In the genomic region with DNA sequence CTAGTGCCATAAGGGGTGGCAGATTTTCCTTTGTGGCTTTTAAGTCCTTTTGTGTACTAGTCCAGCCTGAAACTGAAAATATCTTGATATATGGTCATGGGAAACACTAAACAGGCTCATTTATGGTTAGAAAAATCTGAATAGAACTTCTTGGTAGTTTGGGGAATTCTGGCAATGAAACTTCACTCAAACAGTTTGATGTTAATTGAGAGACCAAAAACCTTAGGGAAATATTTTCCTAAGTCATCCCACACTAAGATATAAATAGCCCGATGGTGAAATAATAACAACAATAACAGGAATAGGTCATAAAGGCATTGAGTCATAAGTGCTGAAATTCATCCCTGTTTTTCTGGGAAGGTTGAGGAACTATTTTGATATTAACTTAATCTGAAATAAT, we compare ENCODE assay signal across 12 cellular contexts.
DNase-seq lines count a peak whose midpoint lies in the region; ATAC-seq, FAIRE-seq and TF ChIP-seq lines count a peak whose summit lies in the region.
"Had no signal": no experiment of that assay in that cellular context is flagged by ENCODE, and none has a peak within 500 bp of the region (broad histone marks: within the 10 kb centered on the region; RNA-seq: fewer than 3 reads in every experiment).

No MANE protein-coding gene starts in this region.

- H2BK5ac ChIP-seq in mesenchymal stem cell (ENCODE audit: low read depth, low read length, poor library complexity, severe bottlenecking), result no peak overlapping the region

- H3K18ac ChIP-seq in mesenchymal stem cell (ENCODE audit: low read depth in 1 of 2, low read length in 2 of 2), result no peak overlapping the region

- FAIRE-seq in endothelial cell of umbilical vein (lab: Jason Lieb, UNC), result peak; percentile 54

- H3K27me3 ChIP-seq in endothelial cell of umbilical vein (ENCODE audit: control insufficient read depth in 2 of 2, insufficient read depth in 2 of 2, low read length in 2 of 2) (no peaks in the 10 kb centered on the region), mesenchymal stem cell (ENCODE audit: control insufficient read depth in 1 of 2, insufficient read depth in 1 of 2, low read length in 2 of 2) (no peaks in the 10 kb centered on the region), upper lobe of left lung (no peaks in the 10 kb centered on the region)

- H3K36me3 ChIP-seq in endothelial cell of umbilical vein (ENCODE audit: control insufficient read depth in 2 of 2, extremely low read depth in 1 of 2, insufficient read depth in 2 of 2, low read length in 2 of 2) (no peaks in the 10 kb centered on the region), mesenchymal stem cell (ENCODE audit: control insufficient read depth in 1 of 2, insufficient read depth in 2 of 2, low read depth in 1 of 2, low read length in 2 of 2) (no peaks in the 10 kb centered on the region), upper lobe of left lung (no peaks in the 10 kb centered on the region)

- H3K27ac ChIP-seq in endothelial cell of umbilical vein (ENCODE audit: insufficient read depth, low read depth, low read length) (peak overlapping the region; percentile 88), mesenchymal stem cell (ENCODE audit: low read length, poor library complexity, severe bottlenecking) (no peak overlapping the region), upper lobe of left lung (peak overlapping the region; percentile 14 to 70 (median 38))

- no peak overlapping the region for H4K8ac ChIP-seq in mesenchymal stem cell (ENCODE audit: low read length)

- peak overlapping the region; percentile 84 for H3K4me2 ChIP-seq in endothelial cell of umbilical vein (ENCODE audit: insufficient read depth, low read length)
- no peak overlapping the region for H3K4me2 ChIP-seq in mesenchymal stem cell (ENCODE audit: low read length, poor library complexity, severe bottlenecking)

- TF ChIP-seq POLR2A in endothelial cell of umbilical vein (IDR thresholded peaks at IDR 0.05; ENCODE audit: low read depth, low read length), result no peak
- no peak for TF ChIP-seq POLR2A in upper lobe of left lung (IDR thresholded peaks at IDR 0.05)

- H3K4me1 ChIP-seq in endothelial cell of umbilical vein (ENCODE audit: control insufficient read depth, extremely low read depth, insufficient read depth, low read length), result peaks cover 13% of the 10 kb centered on the region
- no peaks in the 10 kb centered on the region for H3K4me1 ChIP-seq in mesenchymal stem cell (ENCODE audit: control insufficient read depth, insufficient read depth, low read depth, low read length)
- H3K4me1 ChIP-seq in upper lobe of left lung, result no peaks in the 10 kb centered on the region

- no peak overlapping the region for H2BK120ac ChIP-seq in mesenchymal stem cell (ENCODE audit: low read depth, low read length)

- dilution Hi-C loops in endothelial cell of umbilical vein (cut with MboI; ENCODE audit: extremely low pct_ligation_motif_present, low sequenced_read_pairs), result no loop called here

- TF ChIP-seq EP300 in upper lobe of left lung (IDR thresholded peaks at IDR 0.05), result no peak

- peak overlapping the region; percentile 75 for H3K9ac ChIP-seq in endothelial cell of umbilical vein (replicated peaks; ENCODE audit: extremely low read depth, insufficient read depth, low read length)
- peak overlapping the region; percentile 91 for H3K9ac ChIP-seq in mesenchymal stem cell (ENCODE audit: low read length)

- H3K4ac ChIP-seq in mesenchymal stem cell (ENCODE audit: low read depth in 1 of 2, low read length in 2 of 2), result no peak overlapping the region

- H3K14ac ChIP-seq in mesenchymal stem cell (ENCODE audit: low read length in 2 of 2), result no peak overlapping the region

- H3K4me3 ChIP-seq in endothelial cell of umbilical vein (replicated peaks in 1 of 3; ENCODE audit: insufficient read depth in 1 of 3, low read depth in 1 of 3, low read length in 3 of 3), result no peak overlapping the region
- peak overlapping the region in 1 of 2 experiments; percentile 17 for H3K4me3 ChIP-seq in mesenchymal stem cell (ENCODE audit: insufficient read depth in 1 of 2, low read depth in 1 of 2, low read length in 2 of 2)
- H3K4me3 ChIP-seq in upper lobe of left lung, result no peak overlapping the region

- no peaks in the 10 kb centered on the region for H3K9me3 ChIP-seq in endothelial cell of umbilical vein (replicated peaks; ENCODE audit: control insufficient read depth, insufficient read depth, low read length)
- peaks cover 17% of the 10 kb centered on the region for H3K9me3 ChIP-seq in mesenchymal stem cell (ENCODE audit: control insufficient read depth, low read length)
- peaks cover 0 to 7% (median 0%) of the 10 kb centered on the region in 4 donors for H3K9me3 ChIP-seq in upper lobe of left lung

- DNase-seq in M059J (ENCODE audit: low read depth) (peak; percentile 66), endothelial cell of umbilical vein (ENCODE audit: low read depth, low spot score) (peak; percentile 83), mesenchymal stem cell (peak; percentile 87), upper lobe of left lung (no peak), NCI-H510A (lab: John Stamatoyannopoulos, UW) (no peak), NCI-H748 treated with DMSO at 0.1 percent for 48 hours (lab: John Stamatoyannopoulos, UW) (no peak)
- DNase-seq: activated CD4-positive, alpha-beta T cell treated with anti-CD3 and anti-CD28 coated beads for 4 hours; activated effector memory CD4-positive, alpha-beta T cell treated with Interleukin-2 at 50 U/mL for 16 hours; DMS153; NCI-H69 had no signal

- no peaks in the 10 kb centered on the region for H3K79me1 ChIP-seq in mesenchymal stem cell (replicated peaks; ENCODE audit: low read length, poor library complexity, severe bottlenecking)

- CTCF ChIA-PET in endothelial cell of umbilical vein (lab: Charles Lee), result no interaction called here

- no peak overlapping the region for H2BK12ac ChIP-seq in mesenchymal stem cell (ENCODE audit: low read length in 2 of 2)

- no peak for TF ChIP-seq CTCF in endothelial cell of umbilical vein (IDR thresholded peaks at IDR 0.05; ENCODE audit: extremely low read depth in 1 of 2, insufficient read depth in 1 of 2, low read depth in 1 of 2, low read length in 2 of 2)
- TF ChIP-seq CTCF in upper lobe of left lung (IDR thresholded peaks at IDR 0.05), result no peak

- ATAC-seq in upper lobe of left lung (ENCODE audit: low FRiP score in 2 of 2) (peak in 1 of 2 donors; percentile 65), HG02642 (IDR thresholded peaks at IDR 0.05; ENCODE audit: poor library complexity, unreplicated experiment) (no peak), HG03045 (IDR thresholded peaks at IDR 0.05; ENCODE audit: unreplicated experiment) (no peak)

- intact Hi-C loops in endothelial cell of umbilical vein (cut with micrococcal nuclease), result loop anchor here (1.0 to 5.0 kb wide), 2 partner anchors 79 to 314 kb away; a partner anchor contains a TSS

- no peaks in the 10 kb centered on the region for H3K79me2 ChIP-seq in endothelial cell of umbilical vein (ENCODE audit: control insufficient read depth, insufficient read depth, low read length)

- no peak overlapping the region for H3K23ac ChIP-seq in mesenchymal stem cell (ENCODE audit: low read length in 2 of 2)

- H2AFZ ChIP-seq in endothelial cell of umbilical vein (ENCODE audit: low read depth, low read length) (peak overlapping the region; percentile 50), mesenchymal stem cell (ENCODE audit: low read depth, low read length) (no peak overlapping the region)

- H4K20me1 ChIP-seq in endothelial cell of umbilical vein (replicated peaks; ENCODE audit: control insufficient read depth, extremely low read depth, insufficient read depth, low read length), result no peaks in the 10 kb centered on the region

- WGBS in mesenchymal stem cell, result no CpG with 5 or more reads among the region's 1 CpG
- WGBS in upper lobe of left lung, 2 donors, result 50 to 60% methylated on average over 1 of the region's 1 CpG

- BruUV-seq in endothelial cell of umbilical vein (replicated peaks; lab: Mats Ljungman, UMichigan), result no TSS peak

- no peaks in the 10 kb centered on the region for H3K9me1 ChIP-seq in endothelial cell of umbilical vein (replicated peaks; ENCODE audit: control insufficient read depth, extremely low read depth, insufficient read depth, low read length)

- H2AK5ac ChIP-seq in mesenchymal stem cell (ENCODE audit: low read length, severe bottlenecking), result no peak overlapping the region

- H4K91ac ChIP-seq in mesenchymal stem cell (ENCODE audit: low read length), result no peak overlapping the region

- no peak overlapping the region for H2BK15ac ChIP-seq in mesenchymal stem cell (ENCODE audit: low read depth, poor library complexity, severe bottlenecking)

- POLR2A ChIA-PET in endothelial cell of umbilical vein (lab: Charles Lee), result no interaction called here

TF ChIP-seq in endothelial cell of umbilical vein, 7 proteins besides CTCF, POLR2A, EP300 and RAD21:
- TF ChIP-seq MYC (IDR thresholded peaks at IDR 0.05; ENCODE audit: low read depth, low read length) (no peak), FOS (IDR thresholded peaks at IDR 0.05; ENCODE audit: borderline replicate concordance, insufficient read depth, low read length) (peak; percentile 53), JUN (IDR thresholded peaks at IDR 0.05; ENCODE audit: borderline replicate concordance, insufficient read depth, insufficient read length, low read depth) (peak; percentile 71)

Comparison
In these comparisons a context has a peak if more than half of its experiments do, and no peak if none do; other contexts are left out.
1. DNase-seq: peak in M059J (single experiment), endothelial cell of umbilical vein (single experiment) and mesenchymal stem cell (single experiment); none in upper lobe of left lung (0 of 2), NCI-H510A (single experiment) and NCI-H748 treated with DMSO at 0.1 percent for 48 hours (single experiment).